ENCODE assay signal across 9 cellular contexts in genomic region chr3:192449036-192449435, GRCh38.
DNase-seq lines count a peak whose midpoint lies in the region; ATAC-seq and TF ChIP-seq lines count a peak whose summit lies in the region.
"Had no signal": no experiment of that assay in that cellular context is flagged by ENCODE, and none has a peak within 500 bp of the region (broad histone marks: within the 10 kb centered on the region; RNA-seq: fewer than 3 reads in every experiment).

No MANE protein-coding gene starts in this region.

- H3K36me3 ChIP-seq in heart left ventricle (no peaks in the 10 kb centered on the region), right atrium auricular region (no peaks in the 10 kb centered on the region), upper lobe of right lung (no peaks in the 10 kb centered on the region)

- no peak for TF ChIP-seq POLR2A in heart left ventricle (IDR thresholded peaks at IDR 0.05)

- H3K9me3 Mint-ChIP-seq in chondrocyte (ENCODE audit: low read depth): peaks cover 6% of the 10 kb centered on the region

- peaks cover 44% of the 10 kb centered on the region for H3K27me3 Mint-ChIP-seq in chondrocyte (ENCODE audit: low read depth)

- H3K36me3 Mint-ChIP-seq in chondrocyte (ENCODE audit: low read depth): no peaks in the 10 kb centered on the region

- no peaks in the 10 kb centered on the region for H3K9me3 ChIP-seq in heart left ventricle
- H3K9me3 ChIP-seq in right atrium auricular region: no peaks in the 10 kb centered on the region
- no peaks in the 10 kb centered on the region for H3K9me3 ChIP-seq in upper lobe of right lung

- H3K27me3 ChIP-seq in heart left ventricle: peaks cover 0 to 10% (median 0%) of the 10 kb centered on the region in 9 donors
- H3K27me3 ChIP-seq in right atrium auricular region: no peaks in the 10 kb centered on the region
- H3K27me3 ChIP-seq in upper lobe of right lung: peaks cover 38% of the 10 kb centered on the region

- H3K4me1 ChIP-seq in heart left ventricle (peaks cover 0 to 24% (median 6%) of the 10 kb centered on the region in 12 donors), right atrium auricular region (peaks cover 0 to 20% of the 10 kb centered on the region in 2 donors), upper lobe of right lung (no peaks in the 10 kb centered on the region)

- H3K4me1 Mint-ChIP-seq in chondrocyte (ENCODE audit: low read depth): no peaks in the 10 kb centered on the region

- WGBS in heart left ventricle, 4 donors: 82 to 86% (median 85%) methylated on average over 4 of the region's 4 CpGs

- H3K27ac ChIP-seq in heart left ventricle (no peak overlapping the region), right atrium auricular region (no peak overlapping the region), upper lobe of right lung (no peak overlapping the region)

- TF ChIP-seq CTCF in heart left ventricle (IDR thresholded peaks at IDR 0.05): peak in 7 of 12 donors; percentile 7 to 32 (median 15)
- peak in 1 of 2 donors; percentile 40 for TF ChIP-seq CTCF in right atrium auricular region (IDR thresholded peaks at IDR 0.05)
- TF ChIP-seq CTCF in chondrocyte (IDR thresholded peaks at IDR 0.05): peak; percentile 46
- peak; percentile 29 for TF ChIP-seq CTCF in upper lobe of right lung (IDR thresholded peaks at IDR 0.05)

- intact Hi-C loops in heart left ventricle (cut with DNase I): loop anchor here in 3 of 10 donors (10.0 kb wide), 3 partner anchors 264 to 1024 kb away; no protein-coding TSS in a partner anchor
- intact Hi-C loops in upper lobe of right lung (cut with DNase I): loop anchor here (10.0 kb wide), 1 partner anchor 1034 kb away; no protein-coding TSS in a partner anchor

- no peak overlapping the region for H3K27ac Mint-ChIP-seq in chondrocyte (ENCODE audit: unreplicated experiment)

- no peak overlapping the region for H3K4me3 ChIP-seq in heart left ventricle
- no peak overlapping the region for H3K4me3 ChIP-seq in right atrium auricular region
- no peak overlapping the region for H3K4me3 ChIP-seq in upper lobe of right lung

- H3K4me3 Mint-ChIP-seq in chondrocyte (ENCODE audit: unreplicated experiment): no peak overlapping the region

- DNase-seq in heart left ventricle (no peak), right atrium auricular region (ENCODE audit: low spot score) (no peak), NCI-H146 treated with DMSO at 0.1 percent for 48 hours (lab: John Stamatoyannopoulos, UW; ENCODE audit: unreplicated experiment) (peak; percentile 40), chondrocyte (ENCODE audit: low spot score) (no peak), upper lobe of right lung (no peak), islet precursor cell (no peak)
- no peak for DNase-seq in activated CD4-positive, alpha-beta T cell treated with anti-CD3 and anti-CD28 coated beads, Interleukin-2, amount 50 U/mL, for 1 hour
- DNase-seq in stimulated activated CD8-positive, alpha-beta memory T cell treated with anti-CD3 and anti-CD28 coated beads, Interleukin-4, amount 100 ng/mL, for 48 hours: no peak
- DNase-seq: activated CD4-positive, alpha-beta T cell treated with anti-CD3 and anti-CD28 coated beads for 4 hours had no signal

- ATAC-seq in heart left ventricle (no peak), upper lobe of right lung (no peak)
